Comparison of ENCODE assay signal across 10 cellular contexts in the genomic region with DNA sequence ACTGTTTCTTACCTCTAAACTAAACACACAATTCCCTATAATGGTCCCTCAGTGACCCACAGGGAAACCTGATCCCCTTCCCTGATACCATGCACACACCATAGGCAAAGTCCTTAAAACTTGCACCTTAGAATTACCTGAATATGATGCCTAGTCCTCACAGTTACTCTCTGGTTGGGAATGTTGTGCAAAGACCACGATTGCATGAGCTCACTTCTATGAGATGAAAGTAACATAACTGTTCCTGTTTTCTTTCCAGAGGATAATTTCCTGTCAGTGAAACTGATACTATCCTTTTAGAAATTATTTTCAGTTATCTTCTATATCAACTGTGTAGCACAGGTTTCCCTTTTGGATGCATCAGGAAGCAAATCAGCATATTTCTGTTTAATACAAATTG. TPM values are rescaled to one million over a fixed set of nuclear protein-coding genes. Genes with fewer than 3 reads are reported as not detected.
DNase-seq lines count a peak whose midpoint lies in the region; ATAC-seq and TF ChIP-seq lines count a peak whose summit lies in the region.
"Had no signal": no experiment of that assay in that cellular context is flagged by ENCODE, and none has a peak within 500 bp of the region (broad histone marks: within the 10 kb centered on the region; RNA-seq: fewer than 3 reads in every experiment).

No MANE protein-coding gene starts in this region.

- no peaks in the 10 kb centered on the region for H4K20me1 ChIP-seq in SU-DHL-6 (ENCODE audit: low read depth, low read length)

- H3K27me3 ChIP-seq in SU-DHL-6 (ENCODE audit: low read length), result no peaks in the 10 kb centered on the region
- H3K27me3 ChIP-seq in upper lobe of left lung, result no peaks in the 10 kb centered on the region

- H3K4me3 ChIP-seq in SU-DHL-6 (ENCODE audit: insufficient read depth, low read length, poor library complexity, severe bottlenecking) (no peak overlapping the region), fibroblast of mammary gland (ENCODE audit: control insufficient read depth, low read depth, low read length) (no peak overlapping the region), upper lobe of left lung (no peak overlapping the region)

- peaks cover 83% of the 10 kb centered on the region for H3K79me2 ChIP-seq in SU-DHL-6 (ENCODE audit: insufficient read depth, low read length)

- no peak overlapping the region for H2AFZ ChIP-seq in SU-DHL-6 (ENCODE audit: low read depth, low read length, severe bottlenecking)

- H3K4me1 ChIP-seq in upper lobe of left lung, result peaks cover 26 to 50% (median 41%) of the 10 kb centered on the region in 4 donors

- TF ChIP-seq CTCF in SU-DHL-6 (IDR thresholded peaks at IDR 0.05; ENCODE audit: insufficient read depth, low read length, poor library complexity, severe bottlenecking) (no peak), fibroblast of mammary gland (conservative IDR thresholded peaks at IDR 0.05; ENCODE audit: control insufficient read depth, insufficient read depth, low read depth, low read length) (no peak), upper lobe of left lung (IDR thresholded peaks at IDR 0.05) (no peak)

- no peak overlapping the region for H3K4me3 Mint-ChIP-seq in activated CD8-positive, alpha-beta memory T cell treated with anti-CD3 and anti-CD28 coated beads, Interleukin-2, amount 10 ng/mL, durations not matched to agents 7 days and 5 days
- no peak overlapping the region for H3K4me3 Mint-ChIP-seq in stimulated activated memory B cell treated with anti-CD40 and anti-IgM and Interleukin-4, amounts not matched to agents 10 μg/mL and 1 μg/mL and 100 μg/mL, for 72 hours

- H3K4me1 Mint-ChIP-seq in activated CD8-positive, alpha-beta memory T cell treated with anti-CD3 and anti-CD28 coated beads, Interleukin-2, amount 10 ng/mL, durations not matched to agents 7 days and 5 days, result peaks cover 85% of the 10 kb centered on the region
- H3K4me1 Mint-ChIP-seq in stimulated activated memory B cell treated with anti-CD40 and anti-IgM and Interleukin-4, amounts not matched to agents 10 μg/mL and 1 μg/mL and 100 μg/mL, for 72 hours, result peaks cover 81% of the 10 kb centered on the region

- TF ChIP-seq POLR2A in upper lobe of left lung (IDR thresholded peaks at IDR 0.05), result no peak

- peaks cover 41% of the 10 kb centered on the region for H3F3A ChIP-seq in SU-DHL-6 (ENCODE audit: insufficient read depth)

- peak overlapping the region; percentile 2 for H3K4me2 ChIP-seq in SU-DHL-6 (ENCODE audit: low read depth, low read length, poor library complexity, severe bottlenecking)

- CTCF ChIA-PET in activated CD8-positive, alpha-beta memory T cell treated with anti-CD3 and anti-CD28 coated beads, Interleukin-2, amount 10 ng/mL, durations not matched to agents 7 days and 5 days (lab: Charles Lee), result interaction anchor here (0.8 to 1.5 kb wide), 8 partner anchors 11 to 108 kb away, joined by 3 to 5 read pairs (median 3); no protein-coding TSS in a partner anchor

- no peaks in the 10 kb centered on the region for H3K36me3 ChIP-seq in SU-DHL-6 (ENCODE audit: low read length)
- no peaks in the 10 kb centered on the region for H3K36me3 ChIP-seq in upper lobe of left lung

- TF ChIP-seq EP300 in upper lobe of left lung (IDR thresholded peaks at IDR 0.05), result no peak

- no peak for ATAC-seq in activated CD8-positive, alpha-beta memory T cell treated with anti-CD3 and anti-CD28 coated beads, Interleukin-2, amount 10 ng/mL, durations not matched to agents 7 days and 5 days
- no peak for ATAC-seq in stimulated activated memory B cell treated with anti-CD40 and anti-IgM and Interleukin-4, amounts not matched to agents 10 μg/mL and 1 μg/mL and 100 μg/mL, for 72 hours
- ATAC-seq in upper lobe of left lung (ENCODE audit: low FRiP score in 2 of 2), result no peak

- no peaks in the 10 kb centered on the region for H3K9me2 ChIP-seq in SU-DHL-6 (replicated peaks; ENCODE audit: insufficient read depth, low read length)

- no peaks in the 10 kb centered on the region for H3K9me3 ChIP-seq in SU-DHL-6 (ENCODE audit: insufficient read depth, low read length)
- H3K9me3 ChIP-seq in upper lobe of left lung, result no peaks in the 10 kb centered on the region

- peak overlapping the region; percentile 12 for H3K27ac Mint-ChIP-seq in activated CD8-positive, alpha-beta memory T cell treated with anti-CD3 and anti-CD28 coated beads, Interleukin-2, amount 10 ng/mL, durations not matched to agents 7 days and 5 days
- H3K27ac Mint-ChIP-seq in stimulated activated memory B cell treated with anti-CD40 and anti-IgM and Interleukin-4, amounts not matched to agents 10 μg/mL and 1 μg/mL and 100 μg/mL, for 72 hours, result peak overlapping the region; percentile 82

- WGBS in upper lobe of left lung, 2 donors, result 20 to 29% methylated on average over 1 of the region's 1 CpG

- no peaks in the 10 kb centered on the region for H3K9me3 Mint-ChIP-seq in activated CD8-positive, alpha-beta memory T cell treated with anti-CD3 and anti-CD28 coated beads, Interleukin-2, amount 10 ng/mL, durations not matched to agents 7 days and 5 days (ENCODE audit: low read depth)
- no peaks in the 10 kb centered on the region for H3K9me3 Mint-ChIP-seq in stimulated activated memory B cell treated with anti-CD40 and anti-IgM and Interleukin-4, amounts not matched to agents 10 μg/mL and 1 μg/mL and 100 μg/mL, for 72 hours

- no peak overlapping the region for H3K9ac ChIP-seq in SU-DHL-6 (ENCODE audit: low read length)

- H3K27me3 Mint-ChIP-seq in activated CD8-positive, alpha-beta memory T cell treated with anti-CD3 and anti-CD28 coated beads, Interleukin-2, amount 10 ng/mL, durations not matched to agents 7 days and 5 days, result no peaks in the 10 kb centered on the region
- H3K27me3 Mint-ChIP-seq in stimulated activated memory B cell treated with anti-CD40 and anti-IgM and Interleukin-4, amounts not matched to agents 10 μg/mL and 1 μg/mL and 100 μg/mL, for 72 hours, result no peaks in the 10 kb centered on the region

- peak overlapping the region; percentile 99 for H3K27ac ChIP-seq in SU-DHL-6 (ENCODE audit: low read depth, low read length)
- H3K27ac ChIP-seq in upper lobe of left lung, result peak overlapping the region in 1 of 4 donors; percentile 41

- H3K36me3 Mint-ChIP-seq in activated CD8-positive, alpha-beta memory T cell treated with anti-CD3 and anti-CD28 coated beads, Interleukin-2, amount 10 ng/mL, durations not matched to agents 7 days and 5 days, result peaks cover 26% of the 10 kb centered on the region
- H3K36me3 Mint-ChIP-seq in stimulated activated memory B cell treated with anti-CD40 and anti-IgM and Interleukin-4, amounts not matched to agents 10 μg/mL and 1 μg/mL and 100 μg/mL, for 72 hours, result peaks cover 23% of the 10 kb centered on the region

- no peak for DNase-seq in activated CD8-positive, alpha-beta memory T cell treated with anti-CD3 and anti-CD28 coated beads, Interleukin-2, amount 10 ng/mL, durations not matched to agents 7 days and 5 days
- DNase-seq in activated CD8-positive, alpha-beta memory T cell treated with anti-CD3 and anti-CD28 coated beads, Interleukin-2, amount 50 U/mL, for 4 hours, result no peak
- DNase-seq in fibroblast of mammary gland (ENCODE audit: low read depth), result peak; percentile 23
- no peak for DNase-seq in activated effector memory CD4-positive, alpha-beta T cell treated with Interleukin-2 at 50 U/mL for 16 hours
- DNase-seq in stimulated activated naive CD4-positive, alpha-beta T cell (lab: John Stamatoyannopoulos, UW), result no peak
- no peak for DNase-seq in upper lobe of left lung
- DNase-seq: activated gamma-delta T cell treated with Interleukin-2 at 50 U/mL for 16 hours, T1000 had no signal

RNA-seq across cellular contexts. Expression of gene TNFAIP8, which starts 51.4 kb away (rescaled TPM):
- 100 to 1,000 TPM; 106 to 109 TPM for total RNA-seq in activated CD8-positive, alpha-beta memory T cell treated with anti-CD3 and anti-CD28 coated beads, Interleukin-2, amount 10 ng/mL, durations not matched to agents 7 days and 5 days
- 10 to 100 TPM; 14.7 to 33.2 (median 19.7) TPM for total RNA-seq in upper lobe of left lung
